ENCODE assay signal across 1 cellular context in genomic region chr22:23677701-23677995, GRCh38.
TF ChIP-seq lines count a peak whose summit lies in the region.

No MANE protein-coding gene starts in this region.

TF ChIP-seq in GM23338, 12 proteins besides CTCF, POLR2A, EP300 and RAD21 (continued from another document):
- TF ChIP-seq ZNF462 (CRISPR knock-in tag; IDR thresholded peaks at IDR 0.05), result no peak
